Comparison of ENCODE assay signal across 1 cellular context in the genomic region with DNA sequence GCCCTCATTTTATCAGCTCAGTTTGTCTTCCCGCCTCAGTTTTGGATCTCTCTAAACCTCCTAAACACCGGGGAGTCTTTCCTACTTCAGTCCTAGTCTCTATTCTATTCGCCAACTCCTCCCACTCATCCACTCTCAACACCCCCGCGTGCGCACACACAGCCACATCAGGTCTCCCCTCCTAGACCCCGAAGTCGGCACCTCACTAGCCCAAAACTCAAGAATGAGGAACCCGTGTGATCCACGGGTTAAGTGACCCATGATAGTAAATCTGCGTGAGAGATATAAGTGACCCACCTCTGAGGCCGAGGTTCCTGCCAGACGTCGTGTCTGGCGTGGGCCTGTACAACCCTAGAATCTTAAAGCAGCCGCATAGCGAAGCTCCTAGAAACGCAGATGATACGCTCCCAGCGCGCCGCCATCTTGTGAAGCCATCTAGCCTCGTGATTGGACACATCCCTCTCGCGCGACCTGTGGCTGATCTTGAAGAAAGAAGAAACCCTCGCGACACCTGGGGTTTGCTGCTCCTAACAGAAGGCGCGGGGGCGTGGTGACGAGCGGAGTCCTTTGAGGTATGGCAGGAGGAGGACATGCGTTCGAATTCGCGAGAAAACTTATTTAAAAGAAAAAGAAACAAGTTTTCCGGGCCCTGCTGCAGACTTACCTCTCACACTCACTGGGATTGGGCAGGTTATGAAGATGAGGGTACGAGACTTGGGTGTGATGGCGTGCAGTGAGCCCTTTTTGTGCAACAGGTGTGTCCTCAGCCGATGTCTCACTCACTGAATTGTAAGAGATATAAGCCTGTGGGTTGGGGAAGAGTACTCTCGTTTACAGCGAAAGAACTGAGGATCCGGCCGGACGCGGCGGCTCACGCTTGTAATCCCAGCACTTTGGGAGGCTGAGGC.
TF ChIP-seq lines count a peak whose summit lies in the region.

A gene with protein sequence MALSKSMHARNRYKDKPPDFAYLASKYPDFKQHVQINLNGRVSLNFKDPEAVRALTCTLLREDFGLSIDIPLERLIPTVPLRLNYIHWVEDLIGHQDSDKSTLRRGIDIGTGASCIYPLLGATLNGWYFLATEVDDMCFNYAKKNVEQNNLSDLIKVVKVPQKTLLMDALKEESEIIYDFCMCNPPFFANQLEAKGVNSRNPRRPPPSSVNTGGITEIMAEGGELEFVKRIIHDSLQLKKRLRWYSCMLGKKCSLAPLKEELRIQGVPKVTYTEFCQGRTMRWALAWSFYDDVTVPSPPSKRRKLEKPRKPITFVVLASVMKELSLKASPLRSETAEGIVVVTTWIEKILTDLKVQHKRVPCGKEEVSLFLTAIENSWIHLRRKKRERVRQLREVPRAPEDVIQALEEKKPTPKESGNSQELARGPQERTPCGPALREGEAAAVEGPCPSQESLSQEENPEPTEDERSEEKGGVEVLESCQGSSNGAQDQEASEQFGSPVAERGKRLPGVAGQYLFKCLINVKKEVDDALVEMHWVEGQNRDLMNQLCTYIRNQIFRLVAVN (minus strand): TSS at position 427 of the 908 bp plus-strand sequence. CDS start 9,557 bp downstream, outside the sequence.

TF ChIP-seq in HEK293, 187 proteins besides CTCF, POLR2A, EP300 and RAD21 (continued from another document and continues in another):
- TF ChIP-seq, protein P1, sequence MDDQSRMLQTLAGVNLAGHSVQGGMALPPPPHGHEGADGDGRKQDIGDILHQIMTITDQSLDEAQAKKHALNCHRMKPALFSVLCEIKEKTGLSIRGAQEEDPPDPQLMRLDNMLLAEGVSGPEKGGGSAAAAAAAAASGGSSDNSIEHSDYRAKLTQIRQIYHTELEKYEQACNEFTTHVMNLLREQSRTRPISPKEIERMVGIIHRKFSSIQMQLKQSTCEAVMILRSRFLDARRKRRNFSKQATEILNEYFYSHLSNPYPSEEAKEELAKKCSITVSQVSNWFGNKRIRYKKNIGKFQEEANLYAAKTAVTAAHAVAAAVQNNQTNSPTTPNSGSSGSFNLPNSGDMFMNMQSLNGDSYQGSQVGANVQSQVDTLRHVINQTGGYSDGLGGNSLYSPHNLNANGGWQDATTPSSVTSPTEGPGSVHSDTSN (CRISPR knock-in tag; IDR thresholded peaks at IDR 0.05): no peak
- TF ChIP-seq ZNF626 (tag by site-specific recombination; IDR thresholded peaks at IDR 0.05) (no peak), ZNF544 (tag by site-specific recombination; IDR thresholded peaks at IDR 0.05) (no peak), ZNF623 (tag by site-specific recombination; IDR thresholded peaks at IDR 0.05) (no peak), ZNF311 (tag by site-specific recombination; IDR thresholded peaks at IDR 0.05; ENCODE audit: borderline replicate concordance) (no peak), ZNF510 (tag by site-specific recombination; IDR thresholded peaks at IDR 0.05; ENCODE audit: insufficient replicate concordance) (no peak), GLIS1 (tag by site-specific recombination; IDR thresholded peaks at IDR 0.05) (no peak), ZNF677 (tag by site-specific recombination; IDR thresholded peaks at IDR 0.05) (no peak), ZNF558 (tag by site-specific recombination; IDR thresholded peaks at IDR 0.05) (no peak), ZNF596 (tag by site-specific recombination; IDR thresholded peaks at IDR 0.05) (no peak), YY1 (tag by site-specific recombination; IDR thresholded peaks at IDR 0.05) (peak; percentile 87), ZNF354C (tag by site-specific recombination; IDR thresholded peaks at IDR 0.05; ENCODE audit: borderline replicate concordance, low read depth) (no peak), RBAK (tag by site-specific recombination; IDR thresholded peaks at IDR 0.05) (no peak), ZFP37 (tag by site-specific recombination; IDR thresholded peaks at IDR 0.05) (peak; percentile 53; the same call in 1 of the 2 replicates), ZNF791 (tag by site-specific recombination; IDR thresholded peaks at IDR 0.05) (0 out of 2 replicates have a peak, but pooled peaks have one; percentile 57), ZNF302 (tag by site-specific recombination; IDR thresholded peaks at IDR 0.05; ENCODE audit: low read depth) (no peak), BCL11A (tag by site-specific recombination; IDR thresholded peaks at IDR 0.05; ENCODE audit: low read depth) (no peak), ZBTB20 (tag by site-specific recombination; IDR thresholded peaks at IDR 0.05) (peak; percentile 53), ZNF37A (tag by site-specific recombination; IDR thresholded peaks at IDR 0.05) (no peak), MZF1 (tag by site-specific recombination; IDR thresholded peaks at IDR 0.05; ENCODE audit: borderline replicate concordance) (no peak), ZIC2 (tag by site-specific recombination; IDR thresholded peaks at IDR 0.05) (no peak), ZNF132 (tag by site-specific recombination; IDR thresholded peaks at IDR 0.05; ENCODE audit: borderline replicate concordance) (no peak), GLI4 (tag by site-specific recombination; IDR thresholded peaks at IDR 0.05) (no peak), ZNF266 (tag by site-specific recombination; IDR thresholded peaks at IDR 0.05; ENCODE audit: low read depth) (no peak), OVOL3 (tag by site-specific recombination; IDR thresholded peaks at IDR 0.05) (no peak), ZNF391 (tag by site-specific recombination; IDR thresholded peaks at IDR 0.05; ENCODE audit: borderline replicate concordance, low read depth) (no peak; the same call in 1 of the 2 replicates), TRIM28 (IDR thresholded peaks at IDR 0.05; ENCODE audit: borderline replicate concordance, low read length) (no peak; the same call in 1 of the 2 replicates), ZNF600 (tag by site-specific recombination; IDR thresholded peaks at IDR 0.05) (no peak; the same call in none of the 2 replicates), ZNF2 (tag by site-specific recombination; IDR thresholded peaks at IDR 0.05) (peak; percentile 85; the same call in 1 of the 2 replicates), ZNF521 (tag by site-specific recombination; IDR thresholded peaks at IDR 0.05) (no peak)
- TF ChIP-seq, protein P2, sequence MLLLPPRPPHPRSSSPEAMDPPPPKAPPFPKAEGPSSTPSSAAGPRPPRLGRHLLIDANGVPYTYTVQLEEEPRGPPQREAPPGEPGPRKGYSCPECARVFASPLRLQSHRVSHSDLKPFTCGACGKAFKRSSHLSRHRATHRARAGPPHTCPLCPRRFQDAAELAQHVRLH (tag by site-specific recombination; IDR thresholded peaks at IDR 0.05): peak; percentile 43; the same call in 1 of the 2 replicates
- TF ChIP-seq, protein P3, sequence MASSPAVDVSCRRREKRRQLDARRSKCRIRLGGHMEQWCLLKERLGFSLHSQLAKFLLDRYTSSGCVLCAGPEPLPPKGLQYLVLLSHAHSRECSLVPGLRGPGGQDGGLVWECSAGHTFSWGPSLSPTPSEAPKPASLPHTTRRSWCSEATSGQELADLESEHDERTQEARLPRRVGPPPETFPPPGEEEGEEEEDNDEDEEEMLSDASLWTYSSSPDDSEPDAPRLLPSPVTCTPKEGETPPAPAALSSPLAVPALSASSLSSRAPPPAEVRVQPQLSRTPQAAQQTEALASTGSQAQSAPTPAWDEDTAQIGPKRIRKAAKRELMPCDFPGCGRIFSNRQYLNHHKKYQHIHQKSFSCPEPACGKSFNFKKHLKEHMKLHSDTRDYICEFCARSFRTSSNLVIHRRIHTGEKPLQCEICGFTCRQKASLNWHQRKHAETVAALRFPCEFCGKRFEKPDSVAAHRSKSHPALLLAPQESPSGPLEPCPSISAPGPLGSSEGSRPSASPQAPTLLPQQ (tag by site-specific recombination; IDR thresholded peaks at IDR 0.05): peak; percentile 89
- TF ChIP-seq, protein P4, sequence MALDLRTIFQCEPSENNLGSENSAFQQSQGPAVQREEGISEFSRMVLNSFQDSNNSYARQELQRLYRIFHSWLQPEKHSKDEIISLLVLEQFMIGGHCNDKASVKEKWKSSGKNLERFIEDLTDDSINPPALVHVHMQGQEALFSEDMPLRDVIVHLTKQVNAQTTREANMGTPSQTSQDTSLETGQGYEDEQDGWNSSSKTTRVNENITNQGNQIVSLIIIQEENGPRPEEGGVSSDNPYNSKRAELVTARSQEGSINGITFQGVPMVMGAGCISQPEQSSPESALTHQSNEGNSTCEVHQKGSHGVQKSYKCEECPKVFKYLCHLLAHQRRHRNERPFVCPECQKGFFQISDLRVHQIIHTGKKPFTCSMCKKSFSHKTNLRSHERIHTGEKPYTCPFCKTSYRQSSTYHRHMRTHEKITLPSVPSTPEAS (tag by site-specific recombination; IDR thresholded peaks at IDR 0.05): peak; percentile 83
- TF ChIP-seq, protein P5, sequence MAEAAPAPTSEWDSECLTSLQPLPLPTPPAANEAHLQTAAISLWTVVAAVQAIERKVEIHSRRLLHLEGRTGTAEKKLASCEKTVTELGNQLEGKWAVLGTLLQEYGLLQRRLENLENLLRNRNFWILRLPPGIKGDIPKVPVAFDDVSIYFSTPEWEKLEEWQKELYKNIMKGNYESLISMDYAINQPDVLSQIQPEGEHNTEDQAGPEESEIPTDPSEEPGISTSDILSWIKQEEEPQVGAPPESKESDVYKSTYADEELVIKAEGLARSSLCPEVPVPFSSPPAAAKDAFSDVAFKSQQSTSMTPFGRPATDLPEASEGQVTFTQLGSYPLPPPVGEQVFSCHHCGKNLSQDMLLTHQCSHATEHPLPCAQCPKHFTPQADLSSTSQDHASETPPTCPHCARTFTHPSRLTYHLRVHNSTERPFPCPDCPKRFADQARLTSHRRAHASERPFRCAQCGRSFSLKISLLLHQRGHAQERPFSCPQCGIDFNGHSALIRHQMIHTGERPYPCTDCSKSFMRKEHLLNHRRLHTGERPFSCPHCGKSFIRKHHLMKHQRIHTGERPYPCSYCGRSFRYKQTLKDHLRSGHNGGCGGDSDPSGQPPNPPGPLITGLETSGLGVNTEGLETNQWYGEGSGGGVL (tag by site-specific recombination; IDR thresholded peaks at IDR 0.05): no peak; the same call in 1 of the 2 replicates
- TF ChIP-seq, protein P6, sequence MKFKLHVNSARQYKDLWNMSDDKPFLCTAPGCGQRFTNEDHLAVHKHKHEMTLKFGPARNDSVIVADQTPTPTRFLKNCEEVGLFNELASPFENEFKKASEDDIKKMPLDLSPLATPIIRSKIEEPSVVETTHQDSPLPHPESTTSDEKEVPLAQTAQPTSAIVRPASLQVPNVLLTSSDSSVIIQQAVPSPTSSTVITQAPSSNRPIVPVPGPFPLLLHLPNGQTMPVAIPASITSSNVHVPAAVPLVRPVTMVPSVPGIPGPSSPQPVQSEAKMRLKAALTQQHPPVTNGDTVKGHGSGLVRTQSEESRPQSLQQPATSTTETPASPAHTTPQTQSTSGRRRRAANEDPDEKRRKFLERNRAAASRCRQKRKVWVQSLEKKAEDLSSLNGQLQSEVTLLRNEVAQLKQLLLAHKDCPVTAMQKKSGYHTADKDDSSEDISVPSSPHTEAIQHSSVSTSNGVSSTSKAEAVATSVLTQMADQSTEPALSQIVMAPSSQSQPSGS (tag by site-specific recombination; IDR thresholded peaks at IDR 0.05; ENCODE audit: low read depth): no peak
- TF ChIP-seq, protein P7, sequence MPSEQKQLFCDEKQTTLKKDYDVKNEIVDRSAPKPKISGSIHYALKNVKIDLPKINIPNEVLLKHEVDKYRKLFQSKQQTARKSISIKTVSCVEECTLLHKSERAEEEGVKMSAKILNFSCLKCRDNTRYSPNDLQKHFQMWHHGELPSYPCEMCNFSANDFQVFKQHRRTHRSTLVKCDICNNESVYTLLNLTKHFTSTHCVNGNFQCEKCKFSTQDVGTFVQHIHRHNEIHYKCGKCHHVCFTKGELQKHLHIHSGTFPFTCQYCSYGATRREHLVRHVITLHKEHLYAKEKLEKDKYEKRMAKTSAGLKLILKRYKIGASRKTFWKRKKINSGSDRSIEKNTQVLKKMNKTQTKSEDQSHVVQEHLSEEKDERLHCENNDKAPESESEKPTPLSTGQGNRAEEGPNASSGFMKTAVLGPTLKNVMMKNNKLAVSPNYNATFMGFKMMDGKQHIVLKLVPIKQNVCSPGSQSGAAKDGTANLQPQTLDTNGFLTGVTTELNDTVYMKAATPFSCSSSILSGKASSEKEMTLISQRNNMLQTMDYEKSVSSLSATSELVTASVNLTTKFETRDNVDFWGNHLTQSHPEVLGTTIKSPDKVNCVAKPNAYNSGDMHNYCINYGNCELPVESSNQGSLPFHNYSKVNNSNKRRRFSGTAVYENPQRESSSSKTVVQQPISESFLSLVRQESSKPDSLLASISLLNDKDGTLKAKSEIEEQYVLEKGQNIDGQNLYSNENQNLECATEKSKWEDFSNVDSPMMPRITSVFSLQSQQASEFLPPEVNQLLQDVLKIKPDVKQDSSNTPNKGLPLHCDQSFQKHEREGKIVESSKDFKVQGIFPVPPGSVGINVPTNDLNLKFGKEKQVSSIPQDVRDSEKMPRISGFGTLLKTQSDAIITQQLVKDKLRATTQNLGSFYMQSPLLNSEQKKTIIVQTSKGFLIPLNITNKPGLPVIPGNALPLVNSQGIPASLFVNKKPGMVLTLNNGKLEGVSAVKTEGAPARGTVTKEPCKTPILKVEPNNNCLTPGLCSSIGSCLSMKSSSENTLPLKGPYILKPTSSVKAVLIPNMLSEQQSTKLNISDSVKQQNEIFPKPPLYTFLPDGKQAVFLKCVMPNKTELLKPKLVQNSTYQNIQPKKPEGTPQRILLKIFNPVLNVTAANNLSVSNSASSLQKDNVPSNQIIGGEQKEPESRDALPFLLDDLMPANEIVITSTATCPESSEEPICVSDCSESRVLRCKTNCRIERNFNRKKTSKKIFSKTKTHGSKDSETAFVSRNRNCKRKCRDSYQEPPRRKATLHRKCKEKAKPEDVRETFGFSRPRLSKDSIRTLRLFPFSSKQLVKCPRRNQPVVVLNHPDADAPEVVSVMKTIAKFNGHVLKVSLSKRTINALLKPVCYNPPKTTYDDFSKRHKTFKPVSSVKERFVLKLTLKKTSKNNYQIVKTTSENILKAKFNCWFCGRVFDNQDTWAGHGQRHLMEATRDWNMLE (tag by site-specific recombination; conservative IDR thresholded peaks at IDR 0.05; ENCODE audit: low read depth): peak; percentile 78
- TF ChIP-seq, protein P8, sequence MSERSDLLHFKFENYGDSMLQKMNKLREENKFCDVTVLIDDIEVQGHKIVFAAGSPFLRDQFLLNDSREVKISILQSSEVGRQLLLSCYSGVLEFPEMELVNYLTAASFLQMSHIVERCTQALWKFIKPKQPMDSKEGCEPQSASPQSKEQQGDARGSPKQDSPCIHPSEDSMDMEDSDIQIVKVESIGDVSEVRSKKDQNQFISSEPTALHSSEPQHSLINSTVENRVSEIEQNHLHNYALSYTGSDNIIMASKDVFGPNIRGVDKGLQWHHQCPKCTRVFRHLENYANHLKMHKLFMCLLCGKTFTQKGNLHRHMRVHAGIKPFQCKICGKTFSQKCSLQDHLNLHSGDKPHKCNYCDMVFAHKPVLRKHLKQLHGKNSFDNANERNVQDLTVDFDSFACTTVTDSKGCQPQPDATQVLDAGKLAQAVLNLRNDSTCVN (tag by site-specific recombination; optimal IDR thresholded peaks at IDR 0.05): peak; percentile 17
- TF ChIP-seq, protein P9, sequence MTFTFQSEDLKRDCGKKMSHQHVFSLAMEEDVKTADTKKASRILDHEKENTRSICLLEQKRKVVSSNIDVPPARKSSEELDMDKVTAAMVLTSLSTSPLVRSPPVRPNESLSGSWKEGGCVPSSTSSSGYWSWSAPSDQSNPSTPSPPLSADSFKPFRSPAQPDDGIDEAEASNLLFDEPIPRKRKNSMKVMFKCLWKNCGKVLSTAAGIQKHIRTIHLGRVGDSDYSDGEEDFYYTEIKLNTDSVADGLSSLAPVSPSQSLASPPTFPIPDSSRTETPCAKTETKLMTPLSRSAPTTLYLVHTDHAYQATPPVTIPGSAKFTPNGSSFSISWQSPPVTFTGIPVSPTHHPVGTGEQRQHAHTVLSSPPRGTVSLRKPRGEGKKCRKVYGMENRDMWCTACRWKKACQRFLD (tag by site-specific recombination; IDR thresholded peaks at IDR 0.05): no peak
